Comparison of ENCODE assay signal across 1 cellular context in genomic region chr19:925087-925911, GRCh38.
TF ChIP-seq lines count a peak whose summit lies in the region.

No MANE protein-coding gene starts in this region.

TF ChIP-seq in K562, 482 proteins besides CTCF, POLR2A, EP300 and RAD21 (continued from another document and continues in another):
- TF ChIP-seq TBL1XR1 (IDR thresholded peaks at IDR 0.05; ENCODE audit: low read length in 2 of 2) (no peak), HMGN3 (IDR thresholded peaks at IDR 0.05; ENCODE audit: borderline replicate concordance, extremely low read depth, insufficient read length, low read depth, low read length) (peak; percentile 55), ATF2 (CRISPR knock-in tag; IDR thresholded peaks at IDR 0.05) (peak; percentile 62; the same call in 1 of the 2 replicates), CEBPG (CRISPR knock-in tag; IDR thresholded peaks at IDR 0.05) (no peak; the same call in 1 of the 2 replicates), CEBPG (tag; conservative IDR thresholded peaks at IDR 0.05 in 1 of 2, IDR thresholded peaks at IDR 0.05 in 1 of 2) (no peak; a peak in 1 of 4 replicates), OTX1 (CRISPR knock-in tag; IDR thresholded peaks at IDR 0.05) (peak; percentile 53; the same call in 1 of the 2 replicates), MCM5 (IDR thresholded peaks at IDR 0.05; ENCODE audit: low read depth) (no peak), ZKSCAN1 (IDR thresholded peaks at IDR 0.05; ENCODE audit: low read depth, low read length) (no peak), THAP12 (CRISPR knock-in tag; IDR thresholded peaks at IDR 0.05) (no peak), ARHGAP35 (IDR thresholded peaks at IDR 0.05; ENCODE audit: partially characterized antibody) (no peak), STAG1 (CRISPR knock-in tag; IDR thresholded peaks at IDR 0.05; ENCODE audit: borderline replicate concordance) (no peak), KDM5B (IDR thresholded peaks at IDR 0.05; ENCODE audit: insufficient replicate concordance, low read depth, low read length) (peak; percentile 69), HMBOX1 (IDR thresholded peaks at IDR 0.05) (no peak), JUND (IDR thresholded peaks at IDR 0.05; ENCODE audit: borderline replicate concordance, low read depth, low read length) (peak; percentile 82), JUND (tag; IDR thresholded peaks at IDR 0.05; ENCODE audit: borderline replicate concordance, low read depth, low read length) (peak; percentile 57; the same call in 1 of the 3 replicates), KAT8 (IDR thresholded peaks at IDR 0.05; ENCODE audit: low read depth) (no peak), CUX1 (CRISPR knock-in tag; IDR thresholded peaks at IDR 0.05) (no peak), ZNF699 (CRISPR knock-in tag; IDR thresholded peaks at IDR 0.05; ENCODE audit: insufficient replicate concordance) (no peak), ZNF143 (CRISPR knock-in tag; IDR thresholded peaks at IDR 0.05) (peak; percentile 50; the same call in 1 of the 2 replicates), POLR2AphosphoS2 (IDR thresholded peaks at IDR 0.05; ENCODE audit: low read length) (no peak), NKRF (IDR thresholded peaks at IDR 0.05; ENCODE audit: borderline replicate concordance) (no peak; the same call in none of the 2 replicates), E2F8 (IDR thresholded peaks at IDR 0.05; ENCODE audit: low read depth, partially characterized antibody) (peak; percentile 14), ZNF76 (CRISPR knock-in tag; IDR thresholded peaks at IDR 0.05; ENCODE audit: borderline replicate concordance) (peak; percentile 81; the same call in 1 of the 2 replicates), CBX3 (IDR thresholded peaks at IDR 0.05; ENCODE audit: borderline replicate concordance in 1 of 2, low read length in 2 of 2) (no peak; a peak in 2 of 3 replicates), HLTF (IDR thresholded peaks at IDR 0.05) (peak; percentile 23; the same call in 1 of the 2 replicates), RREB1 (CRISPR knock-in tag; IDR thresholded peaks at IDR 0.05) (peak; percentile 86; the same call in 1 of the 2 replicates), SIRT6 (IDR thresholded peaks at IDR 0.05; ENCODE audit: low read depth, low read length) (no peak), SMARCC2 (IDR thresholded peaks at IDR 0.05; ENCODE audit: low read depth) (no peak), C11orf30 (IDR thresholded peaks at IDR 0.05; ENCODE audit: low read depth) (no peak), KLF16 (IDR thresholded peaks at IDR 0.05) (no peak), BDP1 (IDR thresholded peaks at IDR 0.05; ENCODE audit: insufficient read depth, insufficient read length) (no peak), KDM4B (IDR thresholded peaks at IDR 0.05; ENCODE audit: borderline replicate concordance in 2 of 2, low read depth in 1 of 2) (0 out of 4 replicates have a peak, but pooled peaks of 1 of the 2 experiments have one; percentile 10), ZNF586 (CRISPR knock-in tag; conservative IDR thresholded peaks at IDR 0.05) (peak; percentile 80), RBM15 (IDR thresholded peaks at IDR 0.05; ENCODE audit: insufficient read depth, low read length) (no peak), ZNF785 (CRISPR knock-in tag; IDR thresholded peaks at IDR 0.05) (no peak), STAT5B (CRISPR knock-in tag; IDR thresholded peaks at IDR 0.05) (no peak), NR3C1 (CRISPR knock-in tag; IDR thresholded peaks at IDR 0.05) (peak; percentile 19), NBN (IDR thresholded peaks at IDR 0.05; ENCODE audit: low read depth) (peak; percentile 87)
